Comparison of ENCODE assay signal across 27 cellular contexts in the genomic region with DNA sequence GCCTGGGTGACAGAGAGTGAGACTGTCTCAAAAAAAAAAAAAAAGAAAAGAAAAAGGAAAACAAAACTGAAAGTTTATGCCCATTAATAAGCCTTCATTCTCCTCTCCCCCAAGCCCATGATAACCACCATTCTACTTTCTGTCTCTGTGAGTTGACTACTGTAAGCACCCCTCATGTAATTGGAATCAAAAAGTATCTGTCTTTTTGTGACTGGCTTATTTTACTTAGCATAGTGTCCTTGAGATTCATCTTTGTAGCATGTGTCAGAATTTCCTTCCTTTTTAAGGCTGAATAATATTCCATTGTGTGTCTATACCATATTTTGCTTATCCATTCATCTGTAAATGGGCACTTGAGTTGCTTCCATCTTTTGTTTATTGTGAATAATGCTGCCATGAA. TPM values are rescaled to one million over a fixed set of nuclear protein-coding genes. Genes with fewer than 3 reads are reported as not detected.
"Had no signal": no experiment of that assay in that cellular context is flagged by ENCODE, and none has a peak within 500 bp of the region (broad histone marks: within the 10 kb centered on the region; RNA-seq: fewer than 3 reads in every experiment).

No MANE protein-coding gene starts in this region.

- H3K27ac Mint-ChIP-seq: mesothelial cell of epicardium; naive B cell; natural killer cell; nephron progenitor cell; neural progenitor cell; progenitor cell of endocrine pancreas; stimulated activated memory B cell treated with anti-CD40 and anti-IgM and Interleukin-4, amounts not matched to agents 10 μg/mL and 1 μg/mL and 100 μg/mL, for 72 hours had no signal

- DNase-seq: hypothalamus; islet precursor cell; left ventricle myocardium inferior; mesendoderm; naive B cell; natural killer cell; nephron progenitor cell; occipital lobe; ovary; right lobe of liver; stimulated activated CD4-positive, alpha-beta T cell treated with anti-CD3 and anti-CD28 coated beads, Interleukin-1b, Interleukin-23, amount 100 ng/mL, for 48 hours; stimulated activated CD4-positive, alpha-beta T cell treated with anti-CD3 and anti-CD28 coated beads, Interleukin-2, amount 100 ng/mL, for 48 hours; stimulated activated CD4-positive, alpha-beta T cell treated with anti-CD3 and anti-CD28 coated beads, Interleukin-4, amount 100 ng/mL, for 4 hours; stimulated activated CD8-positive, alpha-beta memory T cell treated with anti-CD3 and anti-CD28 coated beads, Interleukin-4, amount 100 ng/mL, for 48 hours; stimulated activated naive CD4-positive, alpha-beta T cell treated with Interleukin-2 at 50 U/mL for 16 hours; tibial artery; trophoblast cell; upper lobe of right lung had no signal

- ATAC-seq: natural killer cell; right lobe of liver; stimulated activated memory B cell treated with anti-CD40 and anti-IgM and Interleukin-4, amounts not matched to agents 10 μg/mL and 1 μg/mL and 100 μg/mL, for 72 hours; upper lobe of right lung had no signal

- H3K27me3 Mint-ChIP-seq: progenitor cell of endocrine pancreas had no signal

- H3K4me1 Mint-ChIP-seq: mesothelial cell of epicardium; naive B cell; natural killer cell; nephron progenitor cell; neural progenitor cell; stimulated activated memory B cell treated with anti-CD40 and anti-IgM and Interleukin-4, amounts not matched to agents 10 μg/mL and 1 μg/mL and 100 μg/mL, for 72 hours had no signal

- H3K4me3 Mint-ChIP-seq: mesothelial cell of epicardium; naive B cell; natural killer cell; nephron progenitor cell; neural progenitor cell; stimulated activated memory B cell treated with anti-CD40 and anti-IgM and Interleukin-4, amounts not matched to agents 10 μg/mL and 1 μg/mL and 100 μg/mL, for 72 hours had no signal

- H3K9me3 Mint-ChIP-seq: natural killer cell; stimulated activated memory B cell treated with anti-CD40 and anti-IgM and Interleukin-4, amounts not matched to agents 10 μg/mL and 1 μg/mL and 100 μg/mL, for 72 hours had no signal

RNA-seq across cellular contexts. Expression of a gene that starts 14.0 kb away (rescaled TPM):
- total RNA-seq: left ventricle myocardium inferior, mononuclear cell, ovary, skeletal muscle tissue, smooth muscle cell, subcutaneous adipose tissue, thoracic aorta had no signal
